Comparison of ENCODE assay signal across 8 cellular contexts in genomic region chr4:30717208-30718020, GRCh38. TPM values are rescaled to one million over a fixed set of nuclear protein-coding genes. Genes with fewer than 3 reads are reported as not detected.
A peak's percentile ranks its signal among the peaks of the same experiment; 100 is the strongest.
DNase-seq lines count a peak whose midpoint lies in the region; ATAC-seq and TF ChIP-seq lines count a peak whose summit lies in the region.

No MANE protein-coding gene starts in this region.

- no peaks in the 10 kb centered on the region for H3K36me3 ChIP-seq in neuron (ENCODE audit: insufficient read depth, low read length)

- intact Hi-C loops in activated T-helper 1 cell treated with anti-CD3 and anti-CD28 coated beads, Interleukin-12 subunit alpha, Interleukin-12 subunit beta, Interleukin-2, Interleukin-4 antibody, amounts not matched to agents 30 ng/mL and 10 ng/mL and 1 ng/mL, durations not matched to agents 14 hours and 24 hours and 36 hours (cut with micrococcal nuclease), result no loop called here

- no peak for TF ChIP-seq CTCF in glutamatergic neuron (IDR thresholded peaks at IDR 0.05; ENCODE audit: partially characterized antibody, unreplicated experiment)

- H3K9me3 Mint-ChIP-seq in activated T-helper 1 cell treated with anti-CD3 and anti-CD28 coated beads, Interleukin-12 subunit alpha, Interleukin-12 subunit beta, Interleukin-2, Interleukin-4 antibody, amounts not matched to agents 30 ng/mL and 10 ng/mL and 1 ng/mL, durations not matched to agents 14 hours and 24 hours and 36 hours, result peaks cover 5% of the 10 kb centered on the region
- peaks cover 10% of the 10 kb centered on the region for H3K9me3 Mint-ChIP-seq in glutamatergic neuron (ENCODE audit: unreplicated experiment)

- peak; percentile 52 for DNase-seq in activated CD8-positive, alpha-beta memory T cell treated with anti-CD3 and anti-CD28 coated beads, Interleukin-2, amount 50 U/mL, for 48 hours
- no peak for DNase-seq in activated CD8-positive, alpha-beta memory T cell treated with anti-CD3 and anti-CD28 coated beads for 24 hours
- DNase-seq in M059J (ENCODE audit: low read depth), result peak; percentile 60
- DNase-seq in activated T-helper 1 cell treated with anti-CD3 and anti-CD28 coated beads, Interleukin-12 subunit alpha, Interleukin-12 subunit beta, Interleukin-2, Interleukin-4 antibody, amounts not matched to agents 30 ng/mL and 10 ng/mL and 1 ng/mL, durations not matched to agents 14 hours and 24 hours and 36 hours (ENCODE audit: low spot score), result no peak
- peak; percentile 50 for DNase-seq in glutamatergic neuron
- DNase-seq in AML-193 (lab: John Stamatoyannopoulos, UW), result no peak

- peak overlapping the region; percentile 76 for H3K4me3 Mint-ChIP-seq in activated T-helper 1 cell treated with anti-CD3 and anti-CD28 coated beads, Interleukin-12 subunit alpha, Interleukin-12 subunit beta, Interleukin-2, Interleukin-4 antibody, amounts not matched to agents 30 ng/mL and 10 ng/mL and 1 ng/mL, durations not matched to agents 14 hours and 24 hours and 36 hours
- peak overlapping the region; percentile 86 for H3K4me3 Mint-ChIP-seq in glutamatergic neuron (ENCODE audit: unreplicated experiment)

- no peak for ATAC-seq in GM18517 (IDR thresholded peaks at IDR 0.05; ENCODE audit: unreplicated experiment)

- peaks cover 1% of the 10 kb centered on the region for H3K36me3 Mint-ChIP-seq in activated T-helper 1 cell treated with anti-CD3 and anti-CD28 coated beads, Interleukin-12 subunit alpha, Interleukin-12 subunit beta, Interleukin-2, Interleukin-4 antibody, amounts not matched to agents 30 ng/mL and 10 ng/mL and 1 ng/mL, durations not matched to agents 14 hours and 24 hours and 36 hours (ENCODE audit: low read depth)
- no peaks in the 10 kb centered on the region for H3K36me3 Mint-ChIP-seq in glutamatergic neuron (ENCODE audit: unreplicated experiment)

- peak overlapping the region; percentile 85 for H3K27ac Mint-ChIP-seq in activated T-helper 1 cell treated with anti-CD3 and anti-CD28 coated beads, Interleukin-12 subunit alpha, Interleukin-12 subunit beta, Interleukin-2, Interleukin-4 antibody, amounts not matched to agents 30 ng/mL and 10 ng/mL and 1 ng/mL, durations not matched to agents 14 hours and 24 hours and 36 hours
- H3K27ac Mint-ChIP-seq in glutamatergic neuron (ENCODE audit: unreplicated experiment), result no peak overlapping the region

- H3K27me3 Mint-ChIP-seq in activated T-helper 1 cell treated with anti-CD3 and anti-CD28 coated beads, Interleukin-12 subunit alpha, Interleukin-12 subunit beta, Interleukin-2, Interleukin-4 antibody, amounts not matched to agents 30 ng/mL and 10 ng/mL and 1 ng/mL, durations not matched to agents 14 hours and 24 hours and 36 hours (ENCODE audit: insufficient read depth), result peaks cover 33% of the 10 kb centered on the region
- peaks cover 16% of the 10 kb centered on the region for H3K27me3 Mint-ChIP-seq in glutamatergic neuron (ENCODE audit: unreplicated experiment)

- H3K4me3 ChIP-seq in neuron (ENCODE audit: low read length), result peak overlapping the region; percentile 69

- H3K4me1 ChIP-seq in neuron (ENCODE audit: insufficient read depth, low read length), result no peaks in the 10 kb centered on the region

- H3K9me3 ChIP-seq in neuron (ENCODE audit: low read length), result peaks cover 2% of the 10 kb centered on the region

- H2AFZ ChIP-seq in neuron (ENCODE audit: low read depth, low read length), result peak overlapping the region; percentile 98

- no peaks in the 10 kb centered on the region for H3K27me3 ChIP-seq in neuron (ENCODE audit: insufficient read depth, low read length)

- peaks cover 20% of the 10 kb centered on the region for H3K4me1 Mint-ChIP-seq in activated T-helper 1 cell treated with anti-CD3 and anti-CD28 coated beads, Interleukin-12 subunit alpha, Interleukin-12 subunit beta, Interleukin-2, Interleukin-4 antibody, amounts not matched to agents 30 ng/mL and 10 ng/mL and 1 ng/mL, durations not matched to agents 14 hours and 24 hours and 36 hours (ENCODE audit: low read depth)
- peaks cover 17% of the 10 kb centered on the region for H3K4me1 Mint-ChIP-seq in glutamatergic neuron (ENCODE audit: low read depth, unreplicated experiment)

RNA-seq across cellular contexts. Expression of gene PCDH7, which starts 2.8 kb away (rescaled TPM):
- 0.66 and 1.0 TPM in 2 replicates for total RNA-seq in M059J (2014; rRNA removed; shearing (Covaris generic))
- not detected in 2 replicates for total RNA-seq in activated T-helper 1 cell treated with anti-CD3 and anti-CD28 coated beads, Interleukin-12 subunit alpha, Interleukin-12 subunit beta, Interleukin-2, Interleukin-4 antibody, amounts not matched to agents 30 ng/mL and 10 ng/mL and 1 ng/mL, durations not matched to agents 14 hours and 24 hours and 36 hours
- total RNA-seq in glutamatergic neuron (ENCODE audit: unreplicated experiment), result 2.8 TPM

Comparison
In these comparisons a context has a peak if more than half of its experiments do, and no peak if none do; other contexts are left out.
1. DNase-seq: peak in activated CD8-positive, alpha-beta memory T cell treated with anti-CD3 and anti-CD28 coated beads, Interleukin-2, amount 50 U/mL, for 48 hours (single experiment), M059J (single experiment) and glutamatergic neuron (single experiment); none in activated CD8-positive, alpha-beta memory T cell treated with anti-CD3 and anti-CD28 coated beads for 24 hours (single experiment), activated T-helper 1 cell treated with anti-CD3 and anti-CD28 coated beads, Interleukin-12 subunit alpha, Interleukin-12 subunit beta, Interleukin-2, Interleukin-4 antibody, amounts not matched to agents 30 ng/mL and 10 ng/mL and 1 ng/mL, durations not matched to agents 14 hours and 24 hours and 36 hours (single experiment) and AML-193 (0 of 2).